ENCODE assay signal across 16 cellular contexts in genomic region chr4:130210871-130211270, GRCh38.
DNase-seq lines count a peak whose midpoint lies in the region; ATAC-seq, FAIRE-seq and TF ChIP-seq lines count a peak whose summit lies in the region.
"Had no signal": no experiment of that assay in that cellular context is flagged by ENCODE, and none has a peak within 500 bp of the region (broad histone marks: within the 10 kb centered on the region; RNA-seq: fewer than 3 reads in every experiment).

No MANE protein-coding gene starts in this region.

- TF ChIP-seq POLR2A in GM12891 (IDR thresholded peaks at IDR 0.05; ENCODE audit: low read depth, low read length): no peak

- ATAC-seq in GM18868 (IDR thresholded peaks at IDR 0.05; ENCODE audit: unreplicated experiment): no peak
- ATAC-seq: heart left ventricle; stimulated activated naive B cell treated with anti-CD40 and anti-IgM and Interleukin-4, amounts not matched to agents 10 μg/mL and 1 μg/mL and 100 μg/mL, for 72 hours had no signal

- CTCF ChIA-PET in HEK293T (lab: Yijun Ruan, JAX): no interaction called here

- POLR2A ChIA-PET in HEK293T (lab: Yijun Ruan, JAX): no interaction called here

- peak; percentile 14 for DNase-seq in AG09319 (ENCODE audit: extremely low read depth, low read depth)
- peak; percentile 7 for DNase-seq in HEK293T (ENCODE audit: extremely low spot score)
- DNase-seq in amniotic epithelial cell (ENCODE audit: low read depth): peak; percentile 35
- peak; percentile 14 for DNase-seq in foreskin melanocyte
- DNase-seq in cerebellar nuclear complex (lab: John Stamatoyannopoulos, UW): no peak
- DNase-seq in stimulated activated CD4-positive, alpha-beta T cell treated with anti-CD3 and anti-CD28 coated beads, Interleukin-15, amount 100 ng/mL, for 24 hours: no peak
- DNase-seq in GM12891 (ENCODE audit: insufficient read length, low spot score): no peak
- DNase-seq: activated CD4-positive, alpha-beta memory T cell treated with anti-CD3 and anti-CD28 coated beads for 36 hours; activated naive CD4-positive, alpha-beta T cell; H7; heart left ventricle; IMR-90; NCI-H1694; stimulated activated CD4-positive, alpha-beta T cell treated with anti-CD3 and anti-CD28 coated beads, Interleukin-2, amount 100 ng/mL, for 24 hours; stimulated activated naive B cell treated with anti-CD40 and anti-IgM and Interleukin-4, amounts not matched to agents 10 μg/mL and 1 μg/mL and 100 μg/mL, for 72 hours had no signal

- FAIRE-seq in GM12891 (lab: Jason Lieb, UNC): no peak

- no peak for TF ChIP-seq CTCF in AG09319 (IDR thresholded peaks at IDR 0.05; ENCODE audit: low read depth, low read length)

TF ChIP-seq in HEK293T, 16 proteins besides CTCF, POLR2A, EP300 and RAD21:
- TF ChIP-seq ELF4 (IDR thresholded peaks at IDR 0.05): no peak
- TF ChIP-seq FOXA1 (IDR thresholded peaks at IDR 0.05): no peak
- TF ChIP-seq ARNT (IDR thresholded peaks at IDR 0.05): no peak
- no peak for TF ChIP-seq FOXK2 (IDR thresholded peaks at IDR 0.05)
- TF ChIP-seq L3MBTL2 (conservative IDR thresholded peaks at IDR 0.05): no peak
- TF ChIP-seq ZNF384 (IDR thresholded peaks at IDR 0.05): no peak
- TF ChIP-seq NFRKB (IDR thresholded peaks at IDR 0.05): no peak
- no peak for TF ChIP-seq SP1 (IDR thresholded peaks at IDR 0.05)
- no peak for TF ChIP-seq BHLHE40 (IDR thresholded peaks at IDR 0.05; ENCODE audit: borderline replicate concordance)
- no peak for TF ChIP-seq SUZ12 (IDR thresholded peaks at IDR 0.05)

TF ChIP-seq in GM12891, 5 proteins besides CTCF, POLR2A, EP300 and RAD21:
- TF ChIP-seq POU2F2 (IDR thresholded peaks at IDR 0.05; ENCODE audit: low read depth, low read length) (no peak), PAX5 (IDR thresholded peaks at IDR 0.05; ENCODE audit: insufficient read depth, low read length, severe bottlenecking) (no peak), TAF1 (IDR thresholded peaks at IDR 0.05; ENCODE audit: low read depth, low read length) (no peak), SPI1 (IDR thresholded peaks at IDR 0.05; ENCODE audit: low read depth, low read length) (no peak), POLR2AphosphoS5 (IDR thresholded peaks at IDR 0.05; ENCODE audit: low read depth, low read length) (no peak)

Comparison
In these comparisons a context has a peak if more than half of its experiments do, and no peak if none do; other contexts are left out.
1. DNase-seq: peak in AG09319 (single experiment), HEK293T (single experiment), amniotic epithelial cell (single experiment) and foreskin melanocyte (single experiment); none in cerebellar nuclear complex (0 of 2), stimulated activated CD4-positive, alpha-beta T cell treated with anti-CD3 and anti-CD28 coated beads, Interleukin-15, amount 100 ng/mL, for 24 hours (single experiment) and GM12891 (single experiment).